In the genomic region with DNA sequence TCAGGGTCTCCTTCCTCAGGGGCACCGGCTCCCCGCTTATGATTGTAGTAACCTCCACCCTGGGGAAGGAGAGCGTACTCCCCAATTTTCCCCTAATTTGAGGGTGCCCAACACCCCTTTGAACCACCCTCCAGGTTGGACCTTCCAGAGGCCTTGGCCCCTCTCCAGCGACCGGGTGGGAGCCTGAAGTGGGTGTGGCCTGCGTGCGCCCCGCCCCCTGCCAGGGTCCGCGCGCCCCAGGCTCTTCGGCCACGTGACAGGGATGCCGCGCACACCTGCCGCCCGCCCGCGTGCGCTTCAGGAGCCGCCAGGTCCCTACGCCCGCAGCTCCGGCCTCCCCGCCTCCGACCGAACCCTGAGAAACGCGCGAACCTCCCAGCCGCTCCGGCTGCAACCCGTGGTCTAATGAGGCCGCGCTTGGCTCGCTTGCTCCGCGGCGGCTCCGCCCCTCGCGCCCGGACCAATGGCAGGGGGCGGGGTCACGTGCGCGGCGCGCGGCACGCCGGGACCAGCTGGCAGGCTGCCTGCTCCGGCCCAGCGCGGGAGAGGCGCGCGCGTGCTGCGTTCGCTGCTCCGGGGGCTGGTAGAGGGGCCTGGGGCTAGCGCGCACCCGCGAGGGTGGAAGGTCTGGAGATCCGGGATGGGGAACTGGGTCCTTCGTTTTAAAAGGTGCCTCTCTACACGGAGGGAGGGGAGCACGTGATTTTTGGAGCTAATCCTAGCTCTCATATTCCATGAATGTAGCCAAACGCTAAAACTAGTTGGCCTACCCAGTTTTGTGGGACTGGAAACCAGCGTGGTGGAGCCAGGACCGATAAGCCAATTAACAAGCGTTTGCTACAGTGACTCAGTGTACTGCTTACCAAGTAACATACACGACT, we compare ENCODE assay signal across 1 cellular context.
TF ChIP-seq lines count a peak whose summit lies in the region.

A gene (minus strand): TSS at position 404 of the 881 bp plus-strand sequence. CDS start 618 bp downstream, outside the sequence.

TF ChIP-seq in HepG2, 621 proteins besides CTCF, POLR2A, EP300 and RAD21 (continued from another document and continues in another):
- TF ChIP-seq, protein P1, sequence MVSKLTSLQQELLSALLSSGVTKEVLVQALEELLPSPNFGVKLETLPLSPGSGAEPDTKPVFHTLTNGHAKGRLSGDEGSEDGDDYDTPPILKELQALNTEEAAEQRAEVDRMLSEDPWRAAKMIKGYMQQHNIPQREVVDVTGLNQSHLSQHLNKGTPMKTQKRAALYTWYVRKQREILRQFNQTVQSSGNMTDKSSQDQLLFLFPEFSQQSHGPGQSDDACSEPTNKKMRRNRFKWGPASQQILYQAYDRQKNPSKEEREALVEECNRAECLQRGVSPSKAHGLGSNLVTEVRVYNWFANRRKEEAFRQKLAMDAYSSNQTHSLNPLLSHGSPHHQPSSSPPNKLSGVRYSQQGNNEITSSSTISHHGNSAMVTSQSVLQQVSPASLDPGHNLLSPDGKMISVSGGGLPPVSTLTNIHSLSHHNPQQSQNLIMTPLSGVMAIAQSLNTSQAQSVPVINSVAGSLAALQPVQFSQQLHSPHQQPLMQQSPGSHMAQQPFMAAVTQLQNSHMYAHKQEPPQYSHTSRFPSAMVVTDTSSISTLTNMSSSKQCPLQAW (CRISPR knock-in tag; IDR thresholded peaks at IDR 0.05): no peak
- TF ChIP-seq DNMT1 (CRISPR knock-in tag; IDR thresholded peaks at IDR 0.05) (peak; percentile 79; the same call in 1 of the 2 replicates), BCL6 (CRISPR knock-in tag; IDR thresholded peaks at IDR 0.05) (0 out of 2 replicates have a peak, but pooled peaks have one; percentile 6), ZSCAN20 (CRISPR knock-in tag; IDR thresholded peaks at IDR 0.05; ENCODE audit: borderline replicate concordance) (peak; percentile 83), KDM3A (CRISPR knock-in tag; IDR thresholded peaks at IDR 0.05; ENCODE audit: low read depth) (peak; percentile 54; the same call in 1 of the 2 replicates), CAMTA2 (CRISPR knock-in tag; IDR thresholded peaks at IDR 0.05; ENCODE audit: borderline replicate concordance) (peak; percentile 68; the same call in 1 of the 2 replicates), NFIB (CRISPR knock-in tag; IDR thresholded peaks at IDR 0.05; ENCODE audit: borderline replicate concordance) (0 out of 2 replicates have a peak, but pooled peaks have one; percentile 56), SATB2 (CRISPR knock-in tag; IDR thresholded peaks at IDR 0.05) (peak; percentile 67; the same call in 1 of the 2 replicates), SAFB2 (CRISPR knock-in tag; IDR thresholded peaks at IDR 0.05; ENCODE audit: borderline replicate concordance, low read depth) (peak; percentile 90), ZNF101 (CRISPR knock-in tag; IDR thresholded peaks at IDR 0.05; ENCODE audit: borderline replicate concordance, low read depth) (no peak; the same call in 1 of the 2 replicates), EZH2 (conservative IDR thresholded peaks at IDR 0.05; ENCODE audit: low read depth, low read length) (no peak), CREB1 (IDR thresholded peaks at IDR 0.05) (no peak; the same call in 1 of the 2 replicates), CREB1 (CRISPR knock-in tag; IDR thresholded peaks at IDR 0.05) (no peak), ZNF678 (CRISPR knock-in tag; IDR thresholded peaks at IDR 0.05) (no peak; the same call in none of the 2 replicates), ZNF713 (CRISPR knock-in tag; IDR thresholded peaks at IDR 0.05) (no peak), ZNF841 (CRISPR knock-in tag; IDR thresholded peaks at IDR 0.05; ENCODE audit: borderline replicate concordance) (peak; percentile 98), ZNF205 (CRISPR knock-in tag; IDR thresholded peaks at IDR 0.05) (peak; percentile 77), ZNF335 (CRISPR knock-in tag; IDR thresholded peaks at IDR 0.05) (no peak), ZNF235 (CRISPR knock-in tag; IDR thresholded peaks at IDR 0.05; ENCODE audit: borderline replicate concordance) (peak; percentile 98), ZBTB38 (CRISPR knock-in tag; IDR thresholded peaks at IDR 0.05) (peak; percentile 93; the same call in 1 of the 2 replicates), NFE2 (CRISPR knock-in tag; IDR thresholded peaks at IDR 0.05) (no peak), PTBP1 (IDR thresholded peaks at IDR 0.05; ENCODE audit: low read depth, low read length, poor library complexity, severe bottlenecking) (no peak), ONECUT2 (CRISPR knock-in tag; IDR thresholded peaks at IDR 0.05) (peak; percentile 31; the same call in 1 of the 2 replicates), HOXA9 (CRISPR knock-in tag; IDR thresholded peaks at IDR 0.05; ENCODE audit: borderline replicate concordance) (peak; percentile 96)
- TF ChIP-seq, protein P2, sequence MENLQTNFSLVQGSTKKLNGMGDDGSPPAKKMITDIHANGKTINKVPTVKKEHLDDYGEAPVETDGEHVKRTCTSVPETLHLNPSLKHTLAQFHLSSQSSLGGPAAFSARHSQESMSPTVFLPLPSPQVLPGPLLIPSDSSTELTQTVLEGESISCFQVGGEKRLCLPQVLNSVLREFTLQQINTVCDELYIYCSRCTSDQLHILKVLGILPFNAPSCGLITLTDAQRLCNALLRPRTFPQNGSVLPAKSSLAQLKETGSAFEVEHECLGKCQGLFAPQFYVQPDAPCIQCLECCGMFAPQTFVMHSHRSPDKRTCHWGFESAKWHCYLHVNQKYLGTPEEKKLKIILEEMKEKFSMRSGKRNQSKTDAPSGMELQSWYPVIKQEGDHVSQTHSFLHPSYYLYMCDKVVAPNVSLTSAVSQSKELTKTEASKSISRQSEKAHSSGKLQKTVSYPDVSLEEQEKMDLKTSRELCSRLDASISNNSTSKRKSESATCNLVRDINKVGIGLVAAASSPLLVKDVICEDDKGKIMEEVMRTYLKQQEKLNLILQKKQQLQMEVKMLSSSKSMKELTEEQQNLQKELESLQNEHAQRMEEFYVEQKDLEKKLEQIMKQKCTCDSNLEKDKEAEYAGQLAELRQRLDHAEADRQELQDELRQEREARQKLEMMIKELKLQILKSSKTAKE (CRISPR knock-in tag; IDR thresholded peaks at IDR 0.05; ENCODE audit: borderline replicate concordance): no peak
- TF ChIP-seq, protein P3, sequence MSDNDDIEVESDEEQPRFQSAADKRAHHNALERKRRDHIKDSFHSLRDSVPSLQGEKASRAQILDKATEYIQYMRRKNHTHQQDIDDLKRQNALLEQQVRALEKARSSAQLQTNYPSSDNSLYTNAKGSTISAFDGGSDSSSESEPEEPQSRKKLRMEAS (IDR thresholded peaks at IDR 0.05): peak; percentile 100
- TF ChIP-seq, protein P4, sequence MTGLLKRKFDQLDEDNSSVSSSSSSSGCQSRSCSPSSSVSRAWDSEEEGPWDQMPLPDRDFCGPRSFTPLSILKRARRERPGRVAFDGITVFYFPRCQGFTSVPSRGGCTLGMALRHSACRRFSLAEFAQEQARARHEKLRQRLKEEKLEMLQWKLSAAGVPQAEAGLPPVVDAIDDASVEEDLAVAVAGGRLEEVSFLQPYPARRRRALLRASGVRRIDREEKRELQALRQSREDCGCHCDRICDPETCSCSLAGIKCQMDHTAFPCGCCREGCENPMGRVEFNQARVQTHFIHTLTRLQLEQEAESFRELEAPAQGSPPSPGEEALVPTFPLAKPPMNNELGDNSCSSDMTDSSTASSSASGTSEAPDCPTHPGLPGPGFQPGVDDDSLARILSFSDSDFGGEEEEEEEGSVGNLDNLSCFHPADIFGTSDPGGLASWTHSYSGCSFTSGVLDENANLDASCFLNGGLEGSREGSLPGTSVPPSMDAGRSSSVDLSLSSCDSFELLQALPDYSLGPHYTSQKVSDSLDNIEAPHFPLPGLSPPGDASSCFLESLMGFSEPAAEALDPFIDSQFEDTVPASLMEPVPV (CRISPR knock-in tag; IDR thresholded peaks at IDR 0.05): peak; percentile 98
- TF ChIP-seq, protein P5, sequence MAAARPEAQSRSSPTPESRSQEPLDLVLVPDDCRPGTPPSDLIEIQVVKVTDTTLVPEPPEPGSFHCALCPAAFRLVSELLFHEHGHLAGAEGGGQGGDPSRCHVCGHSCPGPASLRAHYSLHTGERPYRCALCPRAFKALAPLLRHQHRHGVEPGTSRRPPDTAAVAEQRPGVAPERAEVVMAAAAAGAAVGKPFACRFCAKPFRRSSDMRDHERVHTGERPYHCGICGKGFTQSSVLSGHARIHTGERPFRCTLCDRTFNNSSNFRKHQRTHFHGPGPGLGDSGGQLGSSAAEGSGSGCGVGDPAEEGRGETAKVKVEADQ (CRISPR knock-in tag; IDR thresholded peaks at IDR 0.05; ENCODE audit: borderline replicate concordance): peak; percentile 91
- TF ChIP-seq, protein P6, sequence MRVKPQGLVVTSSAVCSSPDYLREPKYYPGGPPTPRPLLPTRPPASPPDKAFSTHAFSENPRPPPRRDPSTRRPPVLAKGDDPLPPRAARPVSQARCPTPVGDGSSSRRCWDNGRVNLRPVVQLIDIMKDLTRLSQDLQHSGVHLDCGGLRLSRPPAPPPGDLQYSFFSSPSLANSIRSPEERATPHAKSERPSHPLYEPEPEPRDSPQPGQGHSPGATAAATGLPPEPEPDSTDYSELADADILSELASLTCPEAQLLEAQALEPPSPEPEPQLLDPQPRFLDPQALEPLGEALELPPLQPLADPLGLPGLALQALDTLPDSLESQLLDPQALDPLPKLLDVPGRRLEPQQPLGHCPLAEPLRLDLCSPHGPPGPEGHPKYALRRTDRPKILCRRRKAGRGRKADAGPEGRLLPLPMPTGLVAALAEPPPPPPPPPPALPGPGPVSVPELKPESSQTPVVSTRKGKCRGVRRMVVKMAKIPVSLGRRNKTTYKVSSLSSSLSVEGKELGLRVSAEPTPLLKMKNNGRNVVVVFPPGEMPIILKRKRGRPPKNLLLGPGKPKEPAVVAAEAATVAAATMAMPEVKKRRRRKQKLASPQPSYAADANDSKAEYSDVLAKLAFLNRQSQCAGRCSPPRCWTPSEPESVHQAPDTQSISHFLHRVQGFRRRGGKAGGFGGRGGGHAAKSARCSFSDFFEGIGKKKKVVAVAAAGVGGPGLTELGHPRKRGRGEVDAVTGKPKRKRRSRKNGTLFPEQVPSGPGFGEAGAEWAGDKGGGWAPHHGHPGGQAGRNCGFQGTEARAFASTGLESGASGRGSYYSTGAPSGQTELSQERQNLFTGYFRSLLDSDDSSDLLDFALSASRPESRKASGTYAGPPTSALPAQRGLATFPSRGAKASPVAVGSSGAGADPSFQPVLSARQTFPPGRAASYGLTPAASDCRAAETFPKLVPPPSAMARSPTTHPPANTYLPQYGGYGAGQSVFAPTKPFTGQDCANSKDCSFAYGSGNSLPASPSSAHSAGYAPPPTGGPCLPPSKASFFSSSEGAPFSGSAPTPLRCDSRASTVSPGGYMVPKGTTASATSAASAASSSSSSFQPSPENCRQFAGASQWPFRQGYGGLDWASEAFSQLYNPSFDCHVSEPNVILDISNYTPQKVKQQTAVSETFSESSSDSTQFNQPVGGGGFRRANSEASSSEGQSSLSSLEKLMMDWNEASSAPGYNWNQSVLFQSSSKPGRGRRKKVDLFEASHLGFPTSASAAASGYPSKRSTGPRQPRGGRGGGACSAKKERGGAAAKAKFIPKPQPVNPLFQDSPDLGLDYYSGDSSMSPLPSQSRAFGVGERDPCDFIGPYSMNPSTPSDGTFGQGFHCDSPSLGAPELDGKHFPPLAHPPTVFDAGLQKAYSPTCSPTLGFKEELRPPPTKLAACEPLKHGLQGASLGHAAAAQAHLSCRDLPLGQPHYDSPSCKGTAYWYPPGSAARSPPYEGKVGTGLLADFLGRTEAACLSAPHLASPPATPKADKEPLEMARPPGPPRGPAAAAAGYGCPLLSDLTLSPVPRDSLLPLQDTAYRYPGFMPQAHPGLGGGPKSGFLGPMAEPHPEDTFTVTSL (CRISPR knock-in tag; IDR thresholded peaks at IDR 0.05; ENCODE audit: borderline replicate concordance): no peak
- TF ChIP-seq, protein P7, sequence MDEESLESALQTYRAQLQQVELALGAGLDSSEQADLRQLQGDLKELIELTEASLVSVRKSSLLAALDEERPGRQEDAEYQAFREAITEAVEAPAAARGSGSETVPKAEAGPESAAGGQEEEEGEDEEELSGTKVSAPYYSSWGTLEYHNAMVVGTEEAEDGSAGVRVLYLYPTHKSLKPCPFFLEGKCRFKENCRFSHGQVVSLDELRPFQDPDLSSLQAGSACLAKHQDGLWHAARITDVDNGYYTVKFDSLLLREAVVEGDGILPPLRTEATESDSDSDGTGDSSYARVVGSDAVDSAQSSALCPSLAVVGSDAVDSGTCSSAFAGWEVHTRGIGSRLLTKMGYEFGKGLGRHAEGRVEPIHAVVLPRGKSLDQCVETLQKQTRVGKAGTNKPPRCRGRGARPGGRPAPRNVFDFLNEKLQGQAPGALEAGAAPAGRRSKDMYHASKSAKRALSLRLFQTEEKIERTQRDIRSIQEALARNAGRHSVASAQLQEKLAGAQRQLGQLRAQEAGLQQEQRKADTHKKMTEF (CRISPR knock-in tag; IDR thresholded peaks at IDR 0.05): peak; percentile 86; the same call in 1 of the 2 replicates
- TF ChIP-seq, protein P8, sequence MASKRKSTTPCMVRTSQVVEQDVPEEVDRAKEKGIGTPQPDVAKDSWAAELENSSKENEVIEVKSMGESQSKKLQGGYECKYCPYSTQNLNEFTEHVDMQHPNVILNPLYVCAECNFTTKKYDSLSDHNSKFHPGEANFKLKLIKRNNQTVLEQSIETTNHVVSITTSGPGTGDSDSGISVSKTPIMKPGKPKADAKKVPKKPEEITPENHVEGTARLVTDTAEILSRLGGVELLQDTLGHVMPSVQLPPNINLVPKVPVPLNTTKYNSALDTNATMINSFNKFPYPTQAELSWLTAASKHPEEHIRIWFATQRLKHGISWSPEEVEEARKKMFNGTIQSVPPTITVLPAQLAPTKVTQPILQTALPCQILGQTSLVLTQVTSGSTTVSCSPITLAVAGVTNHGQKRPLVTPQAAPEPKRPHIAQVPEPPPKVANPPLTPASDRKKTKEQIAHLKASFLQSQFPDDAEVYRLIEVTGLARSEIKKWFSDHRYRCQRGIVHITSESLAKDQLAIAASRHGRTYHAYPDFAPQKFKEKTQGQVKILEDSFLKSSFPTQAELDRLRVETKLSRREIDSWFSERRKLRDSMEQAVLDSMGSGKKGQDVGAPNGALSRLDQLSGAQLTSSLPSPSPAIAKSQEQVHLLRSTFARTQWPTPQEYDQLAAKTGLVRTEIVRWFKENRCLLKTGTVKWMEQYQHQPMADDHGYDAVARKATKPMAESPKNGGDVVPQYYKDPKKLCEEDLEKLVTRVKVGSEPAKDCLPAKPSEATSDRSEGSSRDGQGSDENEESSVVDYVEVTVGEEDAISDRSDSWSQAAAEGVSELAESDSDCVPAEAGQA (IDR thresholded peaks at IDR 0.05; ENCODE audit: low read depth): no peak
- TF ChIP-seq, protein P8 (CRISPR knock-in tag; IDR thresholded peaks at IDR 0.05; ENCODE audit: borderline replicate concordance): peak; percentile 98
